8 cellular contexts compared by ENCODE assay signal in the genomic region with DNA sequence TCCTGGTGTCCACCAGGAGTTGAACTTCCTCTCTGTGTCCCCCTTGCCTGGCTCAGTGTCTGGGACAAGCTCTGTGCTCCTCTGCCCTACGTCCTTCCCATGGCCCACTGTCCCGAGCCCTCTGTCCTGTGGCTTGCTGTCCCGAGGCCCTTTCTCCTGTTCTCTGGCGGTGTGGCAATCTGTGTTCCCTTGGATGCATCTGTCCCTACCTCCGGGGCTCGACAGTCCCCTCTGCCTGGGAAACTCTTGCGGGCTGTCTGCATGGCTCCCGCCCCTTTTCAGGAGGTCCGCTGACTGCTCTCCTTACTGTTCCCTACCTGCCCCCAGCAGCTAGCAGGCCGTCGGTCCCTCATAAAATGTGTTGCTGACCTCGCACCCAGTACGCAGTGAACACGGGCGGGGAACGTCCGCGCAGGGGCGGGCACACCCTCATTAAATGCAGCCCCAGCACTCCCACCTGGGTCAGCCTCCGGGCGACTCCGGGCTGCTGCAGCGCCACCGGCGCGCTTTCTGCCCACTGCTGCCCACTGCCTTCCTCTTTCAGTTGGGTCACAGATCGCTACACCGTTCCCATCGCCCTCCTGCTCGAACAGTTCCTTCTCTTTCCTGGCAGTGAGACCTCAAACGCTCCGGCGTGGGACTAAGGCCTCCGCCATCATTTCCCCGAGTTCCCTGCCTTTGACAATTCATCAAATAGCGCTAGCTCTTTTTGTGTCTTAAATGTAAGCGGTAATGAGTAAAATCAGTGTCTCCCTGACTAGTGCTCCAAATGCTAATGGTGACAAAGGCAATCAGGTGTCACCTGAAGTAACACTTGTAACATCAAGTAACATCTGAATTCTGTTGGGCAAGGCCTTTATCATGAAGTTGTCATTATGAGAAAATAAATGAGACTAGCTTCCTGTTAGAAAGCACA.
A peak's percentile ranks its signal among the peaks of the same experiment; 100 is the strongest.
DNase-seq lines count a peak whose midpoint lies in the region; ATAC-seq and TF ChIP-seq lines count a peak whose summit lies in the region.

No MANE protein-coding gene starts in this region.

- ATAC-seq in Panc1 (peak; percentile 71), sciatic nerve (peak; percentile 63), HG02610 (IDR thresholded peaks at IDR 0.05; ENCODE audit: unreplicated experiment) (no peak), GM18511 (IDR thresholded peaks at IDR 0.05; ENCODE audit: unreplicated experiment) (no peak)

- no TSS peak for BruUV-seq in Panc1 (replicated peaks; lab: Mats Ljungman, UMichigan)

- TF ChIP-seq CTCF in GM12864 (IDR thresholded peaks at IDR 0.05; ENCODE audit: low read depth, low read length, missing control alignments) (no peak), Panc1 (IDR thresholded peaks at IDR 0.05) (no peak)

- 0 out of 2 replicates have a peak, but pooled peaks cover 3% of the 10 kb centered on the region for H3K4me1 ChIP-seq in Panc1 (ENCODE audit: control insufficient read depth, insufficient read depth, low read length)

- intact Hi-C loops in Panc1 (cut with micrococcal nuclease; ENCODE audit: unreplicated experiment) (no loop called here), sciatic nerve (cut with DNase I) (no loop called here)

- DNase-seq in GM12864 (ENCODE audit: low read depth) (no peak), Panc1 (ENCODE audit: low read depth, low spot score) (no peak), germinal center (ENCODE audit: low spot score) (peak; percentile 35), sciatic nerve (ENCODE audit: low spot score) (no peak), GM19240 (ENCODE audit: insufficient read length, low spot score) (no peak), NCI-H524 treated with DMSO at 0.1 percent for 48 hours (lab: John Stamatoyannopoulos, UW) (no peak)

- in situ Hi-C loops in Panc1 (cut with HindIII; ENCODE audit: low pct_unique_long_range_greater_than_20kb, low sequenced_read_pairs): no loop called here

- H3K36me3 ChIP-seq in Panc1 (ENCODE audit: control insufficient read depth, insufficient read depth, low read length): no peaks in the 10 kb centered on the region

- CTCF ChIA-PET in Panc1 (lab: Charles Lee): interaction anchor here (0.6 kb wide), 1 partner anchor 69 kb away, joined by 4 read pairs; no protein-coding TSS in a partner anchor

- no peaks in the 10 kb centered on the region for H3K27me3 ChIP-seq in Panc1 (ENCODE audit: control insufficient read depth, insufficient read depth, low read length)

- H3K27ac ChIP-seq in Panc1 (ENCODE audit: low read length): no peak overlapping the region

- POLR2A ChIA-PET in Panc1 (lab: Charles Lee): no interaction called here

- no peaks in the 10 kb centered on the region for H3K9me3 ChIP-seq in Panc1 (ENCODE audit: control insufficient read depth, insufficient read depth, low read depth, low read length)

- H3K4me3 ChIP-seq in GM12864 (ENCODE audit: low read depth, low read length) (peak overlapping the region; percentile 6), Panc1 (ENCODE audit: low read depth in 2 of 2, low read length in 2 of 2) (peak overlapping the region; percentile 30 to 54)

Comparison
In these comparisons a context has a peak if more than half of its experiments do, and no peak if none do; other contexts are left out.
1. ATAC-seq: peak in Panc1 (single experiment) and sciatic nerve (single experiment); none in HG02610 (single experiment) and GM18511 (single experiment).